ENCODE assay signal across 14 cellular contexts in genomic region chr10:122123186-122123585, GRCh38.
DNase-seq lines count a peak whose midpoint lies in the region; ATAC-seq, FAIRE-seq and TF ChIP-seq lines count a peak whose summit lies in the region.
"Had no signal": no experiment of that assay in that cellular context is flagged by ENCODE, and none has a peak within 500 bp of the region (broad histone marks: within the 10 kb centered on the region; RNA-seq: fewer than 3 reads in every experiment).

No MANE protein-coding gene starts in this region.

- H3K4me1 Mint-ChIP-seq in glutamatergic neuron (ENCODE audit: low read depth, unreplicated experiment) = peaks cover 38% of the 10 kb centered on the region
- H3K4me1 Mint-ChIP-seq: B cell had no signal

- intact Hi-C loops in IMR-90 (cut with micrococcal nuclease) (no loop called here), kidney (cut with DNase I) (no loop called here), prostate gland (cut with DNase I) (no loop called here), upper lobe of right lung (cut with DNase I) (no loop called here), sciatic nerve (cut with DNase I) (no loop called here)

- TF ChIP-seq POLR2A in IMR-90 (IDR thresholded peaks at IDR 0.05; ENCODE audit: low read depth, low read length) (no peak), prostate gland (IDR thresholded peaks at IDR 0.05) (no peak)

- no peak overlapping the region for H3K56ac ChIP-seq in IMR-90 (ENCODE audit: extremely low read depth, insufficient read depth, low read length)

- FAIRE-seq in kidney (lab: Jason Lieb, UNC) = no peak
- FAIRE-seq: A204.1 had no signal

- no peak overlapping the region for H3K23ac ChIP-seq in IMR-90 (ENCODE audit: low read depth, low read length)

- H3K4ac ChIP-seq in IMR-90 (ENCODE audit: low read depth, low read length) = no peak overlapping the region

- H2AFZ ChIP-seq in IMR-90 (replicated peaks; ENCODE audit: low read length, poor library complexity) = no peak overlapping the region
- H2AFZ ChIP-seq: GM23338 had no signal

- TF ChIP-seq RAD21 in IMR-90 (IDR thresholded peaks at IDR 0.05; ENCODE audit: low read length) = no peak

- H3K9me3 ChIP-seq in IMR-90 (ENCODE audit: control insufficient read depth, insufficient read depth, low read length) (no peaks in the 10 kb centered on the region), kidney (ENCODE audit: control insufficient read depth in 1 of 2, low read length in 2 of 2) (no peaks in the 10 kb centered on the region), prostate gland (no peaks in the 10 kb centered on the region), upper lobe of right lung (no peaks in the 10 kb centered on the region)

- POLR2A ChIA-PET in IMR-90 (lab: Charles Lee; ENCODE audit: unreplicated experiment) = no interaction called here

- ATAC-seq in IMR-90 (ENCODE audit: low read depth) = no peak
- no peak for ATAC-seq in upper lobe of right lung
- no peak for ATAC-seq in GM21786 (IDR thresholded peaks at IDR 0.05; ENCODE audit: unreplicated experiment)
- no peak for ATAC-seq in sciatic nerve

- CTCF ChIA-PET in IMR-90 (lab: Yijun Ruan, JAX) = no interaction called here

- no peak overlapping the region for H4K8ac ChIP-seq in IMR-90 (ENCODE audit: low read depth in 2 of 2, low read length in 2 of 2)

- no peaks in the 10 kb centered on the region for H3K27me3 ChIP-seq in IMR-90 (ENCODE audit: control insufficient read depth, insufficient read depth, low read length)
- H3K27me3 ChIP-seq in prostate gland (replicated peaks; ENCODE audit: insufficient read depth) = no peaks in the 10 kb centered on the region
- H3K27me3 ChIP-seq in upper lobe of right lung = no peaks in the 10 kb centered on the region

- no TSS peak for BruUV-seq in IMR-90 (replicated peaks; lab: Mats Ljungman, UMichigan)

- H3K14ac ChIP-seq in IMR-90 (replicated peaks; ENCODE audit: low read depth, low read length) = no peak overlapping the region

- DNase-seq in IMR-90 (no peak), kidney (peak; percentile 25), prostate gland (ENCODE audit: low spot score) (no peak), upper lobe of right lung (peak; percentile 53), glutamatergic neuron (no peak), sciatic nerve (ENCODE audit: low spot score) (no peak)
- DNase-seq: C1 segment of cervical spinal cord; Calu3; CD4-positive, alpha-beta T cell; DMS 273 treated with DMSO at 0.1 percent for 48 hours had no signal

- 61% methylated on average over 3 of the region's 8 CpGs; no CpG with 5 or more reads in 1 of the 2 experiments for WGBS in IMR-90 (ENCODE audit: extremely low coverage in 2 of 2, insufficient read length in 1 of 2), 2 experiments
- 78% methylated on average over 8 of the region's 8 CpGs for WGBS in prostate gland

- H3K36me3 ChIP-seq in IMR-90 (ENCODE audit: control insufficient read depth, insufficient read depth, low read length) = no peaks in the 10 kb centered on the region; the same call in 1 of the 2 replicates
- no peaks in the 10 kb centered on the region for H3K36me3 ChIP-seq in kidney (ENCODE audit: control insufficient read depth in 1 of 2, insufficient read depth in 2 of 2, low read length in 2 of 2)
- no peaks in the 10 kb centered on the region for H3K36me3 ChIP-seq in prostate gland
- H3K36me3 ChIP-seq in upper lobe of right lung = no peaks in the 10 kb centered on the region

- H3K79me1 ChIP-seq in IMR-90 (ENCODE audit: low read depth in 1 of 2, low read length in 2 of 2) = peaks cover 27 to 78% of the 10 kb centered on the region in 2 experiments

- H4K91ac ChIP-seq in IMR-90 (ENCODE audit: insufficient read depth, low read depth, low read length) = no peak overlapping the region

- no peak overlapping the region for H2AK9ac ChIP-seq in IMR-90 (replicated peaks; ENCODE audit: low read depth, low read length, poor library complexity)

- H3K9ac ChIP-seq in IMR-90 (ENCODE audit: low read depth, low read length) (no peak overlapping the region), kidney (ENCODE audit: low read length in 2 of 2) (no peak overlapping the region)

- H2BK120ac ChIP-seq in IMR-90 (ENCODE audit: low read depth, low read length) = no peak overlapping the region

- H2BK15ac ChIP-seq in IMR-90 (ENCODE audit: low read depth, low read length) = no peak overlapping the region

- H3K4me2 ChIP-seq in IMR-90 (ENCODE audit: low read depth, low read length) = no peak overlapping the region
- H3K4me2 ChIP-seq: GM23338 had no signal

- TF ChIP-seq CTCF in IMR-90 (conservative IDR thresholded peaks at IDR 0.05; ENCODE audit: low read depth, low read length) (no peak), kidney (IDR thresholded peaks at IDR 0.05; ENCODE audit: borderline replicate concordance, extremely low read depth, insufficient read depth) (no peak), prostate gland (IDR thresholded peaks at IDR 0.05) (no peak), upper lobe of right lung (IDR thresholded peaks at IDR 0.05) (no peak), glutamatergic neuron (IDR thresholded peaks at IDR 0.05; ENCODE audit: partially characterized antibody, unreplicated experiment) (no peak)

- H3K27ac ChIP-seq in IMR-90 (ENCODE audit: insufficient read depth, low read length) = no peak overlapping the region
- H3K27ac ChIP-seq in kidney (ENCODE audit: low read depth in 2 of 2, low read length in 2 of 2) = no peak overlapping the region
- H3K27ac ChIP-seq in prostate gland = peak overlapping the region; percentile 69 to 99
- peak overlapping the region; percentile 60 for H3K27ac ChIP-seq in upper lobe of right lung

- no peaks in the 10 kb centered on the region for H3K9me3 Mint-ChIP-seq in glutamatergic neuron (ENCODE audit: unreplicated experiment)
- H3K9me3 Mint-ChIP-seq: CD4-positive, alpha-beta T cell; GM23338 had no signal

- H3K4me3 ChIP-seq in IMR-90 (ENCODE audit: insufficient read depth, low read depth, low read length) (no peak overlapping the region), kidney (ENCODE audit: low read length in 2 of 2) (no peak overlapping the region), prostate gland (no peak overlapping the region), upper lobe of right lung (no peak overlapping the region)
- H3K4me3 ChIP-seq: GM23338 had no signal

- no peak overlapping the region for H2BK5ac ChIP-seq in IMR-90 (ENCODE audit: low read depth, low read length, poor library complexity, severe bottlenecking)

- H3K4me1 ChIP-seq in IMR-90 (ENCODE audit: control insufficient read depth, insufficient read depth, low read length) (peaks cover 9% of the 10 kb centered on the region; the same call in 1 of the 2 replicates), kidney (ENCODE audit: control insufficient read depth in 1 of 2, insufficient read depth in 1 of 2, low read depth in 1 of 2, low read length in 2 of 2) (peaks cover 0 to 12% of the 10 kb centered on the region in 2 donors), prostate gland (replicated peaks) (no peaks in the 10 kb centered on the region), upper lobe of right lung (peaks cover 20% of the 10 kb centered on the region)

- dilution Hi-C loops in IMR-90 (cut with HindIII; ENCODE audit: low sequenced_read_pairs, unreplicated experiment) = no loop called here

- H4K5ac ChIP-seq in IMR-90 (ENCODE audit: low read depth, low read length) = no peak overlapping the region

- H4K20me1 ChIP-seq in IMR-90 (ENCODE audit: insufficient read depth, low read length) = peaks cover 29% of the 10 kb centered on the region

- H3K27me3 Mint-ChIP-seq in glutamatergic neuron (ENCODE audit: unreplicated experiment) = no peaks in the 10 kb centered on the region

- H3K27ac Mint-ChIP-seq in glutamatergic neuron (ENCODE audit: unreplicated experiment) = no peak overlapping the region
- H3K27ac Mint-ChIP-seq: B cell; CD4-positive, alpha-beta T cell; GM23338 had no signal

- H2AK5ac ChIP-seq in IMR-90 (ENCODE audit: low read depth, low read length) = 0 out of 2 replicates have a peak overlapping the region, but pooled peaks have one; percentile 10

- no peaks in the 10 kb centered on the region for H3K36me3 Mint-ChIP-seq in glutamatergic neuron (ENCODE audit: unreplicated experiment)

- H3K9me1 ChIP-seq in IMR-90 (ENCODE audit: insufficient read depth, low read length) = peaks cover 10% of the 10 kb centered on the region; the same call in 1 of the 2 replicates

- in situ Hi-C loops in IMR-90 (cut with MboI; ENCODE audit: low sequenced_read_pairs) = loop anchor here (10.0 kb wide), 1 partner anchor 342 kb away; the partner anchor contains the start of gene HTRA1

- H3K18ac ChIP-seq in IMR-90 (ENCODE audit: low read depth, low read length) = no peak overlapping the region

- H3K4me3 Mint-ChIP-seq in glutamatergic neuron (ENCODE audit: unreplicated experiment) = no peak overlapping the region
- H3K4me3 Mint-ChIP-seq: B cell; CD4-positive, alpha-beta T cell; GM23338 had no signal

- no peak overlapping the region for H2BK20ac ChIP-seq in IMR-90 (ENCODE audit: low read depth, low read length)

TF ChIP-seq in IMR-90, 13 proteins besides CTCF, POLR2A, EP300 and RAD21 (continues in another document):
- TF ChIP-seq MAZ (IDR thresholded peaks at IDR 0.05; ENCODE audit: borderline replicate concordance, low read depth, low read length) = no peak
- TF ChIP-seq MXI1 (IDR thresholded peaks at IDR 0.05; ENCODE audit: borderline replicate concordance, low read depth, low read length) = no peak
- no peak for TF ChIP-seq CHD1 (IDR thresholded peaks at IDR 0.05; ENCODE audit: low read depth, low read length)
- TF ChIP-seq MAFK (IDR thresholded peaks at IDR 0.05; ENCODE audit: low read depth, low read length) = no peak
- TF ChIP-seq RFX5 (IDR thresholded peaks at IDR 0.05; ENCODE audit: low read depth, low read length) = no peak
- TF ChIP-seq CEBPB (IDR thresholded peaks at IDR 0.05; ENCODE audit: low read depth, low read length) = no peak
- no peak for TF ChIP-seq USF2 (IDR thresholded peaks at IDR 0.05; ENCODE audit: low read depth, low read length)
- no peak for TF ChIP-seq BHLHE40 (IDR thresholded peaks at IDR 0.05; ENCODE audit: low read depth, low read length)
- TF ChIP-seq FOS (IDR thresholded peaks at IDR 0.05; ENCODE audit: low read depth, low read length) = no peak
- no peak for TF ChIP-seq NFE2L2 (IDR thresholded peaks at IDR 0.05; ENCODE audit: low read depth, low read length)

Comparison
In these comparisons a context has a peak if more than half of its experiments do, and no peak if none do; other contexts are left out.
1. DNase-seq: peak in kidney (single experiment) and upper lobe of right lung (single experiment); none in IMR-90 (single experiment), prostate gland (single experiment), glutamatergic neuron (single experiment) and sciatic nerve (single experiment).
2. H3K27ac ChIP-seq: peak in prostate gland (2 of 2) and upper lobe of right lung (single experiment); none in IMR-90 (single experiment) and kidney (0 of 2).